ENCODE assay signal across 11 cellular contexts in the genomic region with DNA sequence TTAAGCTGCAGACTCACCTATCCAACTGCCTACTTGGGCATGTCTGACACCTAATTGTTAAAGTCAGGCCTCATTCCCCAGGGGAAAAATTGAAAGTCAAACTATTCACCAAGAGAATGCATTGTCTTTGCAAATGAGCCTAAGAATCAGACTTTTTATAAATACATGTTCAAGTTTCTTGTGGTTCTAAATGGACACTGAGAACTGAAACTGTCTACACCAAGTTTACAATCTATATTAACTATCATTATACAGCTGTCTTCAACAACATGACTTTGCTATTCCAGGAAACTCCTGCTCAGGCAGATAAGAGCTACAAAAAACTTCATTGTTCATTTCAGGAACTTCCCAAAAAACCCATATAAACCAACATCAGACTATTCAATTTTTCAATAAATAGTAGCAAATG. TPM values are rescaled to one million over a fixed set of nuclear protein-coding genes. Genes with fewer than 3 reads are reported as not detected.
DNase-seq lines count a peak whose midpoint lies in the region; ATAC-seq, FAIRE-seq and TF ChIP-seq lines count a peak whose summit lies in the region.
"Had no signal": no experiment of that assay in that cellular context is flagged by ENCODE, and none has a peak within 500 bp of the region (broad histone marks: within the 10 kb centered on the region; RNA-seq: fewer than 3 reads in every experiment).

No MANE protein-coding gene starts in this region.

- intact Hi-C loops in right cardiac atrium (cut with DNase I): no loop called here
- intact Hi-C loops in ascending aorta (cut with DNase I): no loop called here

- H3K36me3 ChIP-seq in ascending aorta: no peaks in the 10 kb centered on the region
- H3K36me3 ChIP-seq: thyroid gland had no signal

- TF ChIP-seq CTCF in ascending aorta (IDR thresholded peaks at IDR 0.05): no peak

- H3K27me3 ChIP-seq in right cardiac atrium (ENCODE audit: control insufficient read depth, insufficient read depth) (no peaks in the 10 kb centered on the region), ascending aorta (no peaks in the 10 kb centered on the region)
- H3K27me3 ChIP-seq: thyroid gland had no signal

- ATAC-seq in GM18498 (IDR thresholded peaks at IDR 0.05; ENCODE audit: unreplicated experiment) (peak; percentile 61), GM21423 (IDR thresholded peaks at IDR 0.05; ENCODE audit: unreplicated experiment) (peak; percentile 75), HG03565 (IDR thresholded peaks at IDR 0.05; ENCODE audit: unreplicated experiment) (peak; percentile 64), right cardiac atrium (peak; percentile 54 to 66)

- TF ChIP-seq POLR2A in H54 (IDR thresholded peaks at IDR 0.05; ENCODE audit: low read depth, low read length): no peak

- H3K4me3 ChIP-seq in right cardiac atrium (ENCODE audit: low read length): no peak overlapping the region
- no peak overlapping the region for H3K4me3 ChIP-seq in ascending aorta
- H3K4me3 ChIP-seq: thyroid gland had no signal

- FAIRE-seq in H54 (lab: Jason Lieb, UNC): no peak

- no peak overlapping the region for H3K27ac ChIP-seq in right cardiac atrium (ENCODE audit: low read length)
- no peak overlapping the region for H3K27ac ChIP-seq in ascending aorta
- H3K27ac ChIP-seq: thyroid gland had no signal

- H3K9me3 ChIP-seq in right cardiac atrium (ENCODE audit: control insufficient read depth, low read length): no peaks in the 10 kb centered on the region
- H3K9me3 ChIP-seq in ascending aorta: no peaks in the 10 kb centered on the region
- H3K9me3 ChIP-seq: thyroid gland had no signal

- no peak for DNase-seq in right cardiac atrium
- no peak for DNase-seq in NOMO-1 treated with dmso at 0.1 percent for 144 hours (lab: John Stamatoyannopoulos, UW; ENCODE audit: unreplicated experiment)
- DNase-seq in AG08396 (ENCODE audit: low spot score): no peak
- DNase-seq in H54 (ENCODE audit: insufficient read length, low spot score): no peak
- no peak for DNase-seq in ascending aorta (ENCODE audit: low spot score in 2 of 2)
- DNase-seq: amniotic stem cell, EL, thyroid gland had no signal

- H3K4me1 ChIP-seq in right cardiac atrium (ENCODE audit: control insufficient read depth, insufficient read depth, low read length) (peaks cover 12% of the 10 kb centered on the region), ascending aorta (peaks cover 0 to 11% of the 10 kb centered on the region in 2 donors)

RNA-seq across cellular contexts. Expression of gene CDK17, which starts 24.4 kb away (rescaled TPM):
- 10 to 100 TPM; 18.4 to 30.4 (median 23.1) TPM for total RNA-seq in right cardiac atrium
- 10.3 TPM for polyA plus RNA-seq in right cardiac atrium
- total RNA-seq in ascending aorta: 49.7 TPM
